Comparison of ENCODE assay signal across 1 cellular context in the genomic region with DNA sequence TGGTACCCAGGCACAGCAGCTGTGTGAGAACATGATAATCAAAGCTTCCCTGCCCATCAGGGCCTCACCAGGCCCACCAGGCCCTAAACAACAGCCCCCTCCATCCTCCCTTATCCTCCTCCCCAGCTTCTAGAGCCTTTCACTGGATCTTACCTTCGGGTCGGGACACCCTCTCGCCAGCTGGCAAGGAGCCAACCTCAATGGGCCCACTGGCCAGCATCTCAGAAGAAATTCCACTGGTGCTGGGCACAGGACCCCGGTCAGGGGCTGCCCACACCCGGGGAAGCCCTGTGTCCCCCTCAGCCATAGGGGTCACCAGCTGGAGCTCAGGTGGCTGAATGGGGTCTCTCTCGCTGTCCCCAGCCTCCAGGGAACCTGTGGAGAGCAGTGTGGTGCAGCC.
TF ChIP-seq lines count a peak whose summit lies in the region.

No MANE protein-coding gene starts in this region.

TF ChIP-seq in K562, 482 proteins besides CTCF, POLR2A, EP300 and RAD21:
- no peak for TF ChIP-seq ELF1 (tag; IDR thresholded peaks at IDR 0.05)
- no peak for TF ChIP-seq THAP7 (CRISPR knock-in tag; IDR thresholded peaks at IDR 0.05)
- TF ChIP-seq PTBP1 (IDR thresholded peaks at IDR 0.05; ENCODE audit: low read depth, low read length), result no peak
- peak; percentile 79 for TF ChIP-seq NFIC (IDR thresholded peaks at IDR 0.05)
- TF ChIP-seq NFIX (CRISPR knock-in tag; IDR thresholded peaks at IDR 0.05; ENCODE audit: low read depth), result 0 out of 2 replicates have a peak, but pooled peaks have one; percentile 4
- no peak for TF ChIP-seq MTA1 (IDR thresholded peaks at IDR 0.05; ENCODE audit: borderline replicate concordance)
- TF ChIP-seq XRCC5 (IDR thresholded peaks at IDR 0.05; ENCODE audit: low read depth, low read length), result no peak
- TF ChIP-seq ZNF584 (CRISPR knock-in tag; IDR thresholded peaks at IDR 0.05; ENCODE audit: low read depth), result no peak
